Comparison of ENCODE assay signal across 19 cellular contexts in the genomic region with DNA sequence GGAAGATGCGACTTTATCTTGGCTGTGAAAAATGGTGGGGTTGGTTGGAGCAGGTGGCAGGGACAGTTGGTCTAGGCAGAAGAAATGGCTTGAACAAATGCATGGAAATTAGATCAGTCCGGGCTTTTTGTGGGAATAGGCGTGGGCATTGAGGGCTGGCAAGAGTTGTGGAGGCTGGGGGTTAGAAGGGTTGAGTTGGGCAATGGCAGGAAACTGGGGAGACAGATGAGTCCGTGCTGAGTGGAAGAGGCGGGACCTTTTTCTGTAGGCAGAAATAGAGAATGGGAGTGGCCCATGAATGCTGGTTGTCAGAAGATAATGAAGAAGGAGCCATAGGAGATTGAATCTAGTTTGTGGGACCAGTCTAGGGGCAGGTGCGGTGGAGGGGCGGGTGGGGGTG. TPM values are rescaled to one million over a fixed set of nuclear protein-coding genes. Genes with fewer than 3 reads are reported as not detected.
"Had no signal": no experiment of that assay in that cellular context is flagged by ENCODE, and none has a peak within 500 bp of the region (broad histone marks: within the 10 kb centered on the region; RNA-seq: fewer than 3 reads in every experiment).

No MANE protein-coding gene starts in this region.

- H3K4me3 ChIP-seq: heart right ventricle, sigmoid colon, thoracic aorta had no signal

- DNase-seq: activated B cell treated with CpG ODN at 0.5 μM for 24 hours; activated CD4-positive, alpha-beta memory T cell treated with anti-CD3 and anti-CD28 coated beads, Interleukin-2, amount 10 ng/mL, durations not matched to agents 7 days and 5 days; activated CD4-positive, alpha-beta T cell treated with anti-CD3 and anti-CD28 coated beads for 4 hours; activated naive CD4-positive, alpha-beta T cell; activated naive CD8-positive, alpha-beta T cell treated with anti-CD3 and anti-CD28 coated beads, Interleukin-2, amount 10 ng/mL, durations not matched to agents 7 days and 5 days; activated T-cell treated with anti-CD3 and anti-CD28 coated beads, Interleukin-2, amount 50 U/mL, for 1 hour; brain microvascular endothelial cell; cortex of kidney; heart right ventricle; immature natural killer cell; mesendoderm; posterior cingulate gyrus; sigmoid colon; stimulated activated naive B cell treated with anti-CD40 and anti-IgM and Interleukin-4, amounts not matched to agents 10 μg/mL and 1 μg/mL and 100 μg/mL, for 72 hours had no signal

- H3K27ac ChIP-seq: brain microvascular endothelial cell, heart right ventricle, sigmoid colon, thoracic aorta had no signal

- H3K27me3 ChIP-seq: brain microvascular endothelial cell, sigmoid colon had no signal

- ATAC-seq: activated T-helper 17 cell treated with anti-CD3 and anti-CD28 coated beads, Interleukin-2, amount 50 U/mL, for 72 hours; esophagus mucosa; heart right ventricle; natural killer cell treated with Interleukin-12 subunit alpha and Interleukin-12 subunit beta and Interleukin-15 and Interleukin-18, amount 100 ng/mL, for 72 hours; stimulated activated naive B cell treated with anti-CD40 and anti-IgM and Interleukin-4, amounts not matched to agents 10 μg/mL and 1 μg/mL and 100 μg/mL, for 72 hours had no signal

- H3K9me3 ChIP-seq: heart right ventricle, sigmoid colon, thoracic aorta had no signal

- H3K36me3 ChIP-seq: brain microvascular endothelial cell, sigmoid colon, thoracic aorta had no signal

RNA-seq across cellular contexts. Expression of a gene that starts 6.9 kb away (rescaled TPM):
- total RNA-seq: activated B cell treated with CpG ODN at 0.5 μM for 24 hours; activated CD4-positive, alpha-beta memory T cell treated with anti-CD3 and anti-CD28 coated beads, Interleukin-2, amount 10 ng/mL, durations not matched to agents 7 days and 5 days; activated naive CD8-positive, alpha-beta T cell treated with anti-CD3 and anti-CD28 coated beads, Interleukin-2, amount 10 ng/mL, durations not matched to agents 7 days and 5 days; activated T-helper 17 cell treated with anti-CD3 and anti-CD28 coated beads, Interleukin-2, amount 50 U/mL, for 72 hours; natural killer cell treated with Interleukin-12 subunit alpha and Interleukin-12 subunit beta and Interleukin-15 and Interleukin-18, amount 100 ng/mL, for 72 hours; T-helper 2 cell treated with Interferon-gamma antibody and Interleukin-4, amounts not matched to agents 100 ng/mL and 5 ng/mL, for 36 hours had no signal
- polyA plus RNA-seq: immature natural killer cell had no signal
